Comparison of ENCODE assay signal across 8 cellular contexts in the genomic region with DNA sequence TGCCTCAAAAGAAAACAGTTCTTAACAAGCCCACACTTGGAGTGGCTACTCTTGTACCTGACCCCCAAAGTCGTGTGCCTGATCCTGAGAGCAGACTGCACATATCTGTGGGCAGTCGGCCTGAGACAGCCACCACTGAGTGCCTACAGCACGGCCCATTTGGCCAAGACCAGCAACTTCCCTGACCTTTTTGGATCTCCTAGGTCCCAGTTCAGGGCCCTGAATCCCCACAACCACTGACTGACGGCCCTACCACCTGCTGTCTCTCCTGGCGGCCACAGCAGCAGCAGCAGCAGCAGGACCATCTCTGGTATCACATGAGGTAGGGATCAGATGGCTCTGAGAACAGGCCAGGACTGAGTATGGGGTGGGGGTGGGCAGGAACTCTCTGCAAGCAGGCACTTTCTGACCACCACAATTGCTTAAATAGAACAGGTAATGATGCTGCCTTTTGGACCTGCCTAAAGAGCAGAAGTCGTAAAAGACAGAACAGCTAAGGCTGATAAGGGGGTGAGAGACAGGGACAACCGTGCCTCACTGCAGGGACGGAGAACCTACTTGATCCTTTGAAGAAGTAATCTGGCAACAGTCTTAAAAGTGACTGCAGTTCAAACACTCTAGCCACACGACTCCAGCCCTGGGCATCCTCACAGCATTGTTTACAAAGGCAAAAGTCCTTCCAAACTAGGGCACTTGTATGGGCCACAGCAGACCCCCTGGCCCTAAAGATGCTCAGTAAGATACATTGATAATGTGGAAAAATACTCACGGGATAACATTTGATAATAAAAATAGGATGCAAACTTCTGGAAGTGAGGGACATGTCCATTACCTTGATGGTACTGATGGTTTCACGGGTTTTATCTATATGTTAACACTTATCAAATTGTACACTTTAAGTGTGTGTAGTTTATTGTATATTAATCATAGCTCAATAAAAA. TPM values are rescaled to one million over a fixed set of nuclear protein-coding genes. Genes with fewer than 3 reads are reported as not detected.
DNase-seq lines count a peak whose midpoint lies in the region; ATAC-seq, FAIRE-seq and TF ChIP-seq lines count a peak whose summit lies in the region.
"Not testable (repeated sequence)": the region's sequence is repeated elsewhere in the genome, so short reads cannot be mapped to it uniquely, and the experiment has no call there.

No MANE protein-coding gene starts in this region.

- peak overlapping the region in 1 of 2 experiments; percentile 53; a peak in 2 of 4 replicates for H3K9ac ChIP-seq in K562 (ENCODE audit: insufficient read depth in 1 of 2, low read depth in 2 of 2, low read length in 2 of 2)

- H3K36me3 ChIP-seq in Peyer's patch (peaks cover 0 to 18% (median 0%) of the 10 kb centered on the region in 3 donors), K562 (ENCODE audit: control insufficient read depth, insufficient read depth, low read length) (peaks cover 56% of the 10 kb centered on the region)
- H3K36me3 ChIP-seq in lower lobe of right lung, pancreas, suprapubic skin: not testable (repeated sequence)

- H3K27ac ChIP-seq in Peyer's patch; K562 (ENCODE audit: extremely low read depth, low read depth, low read length); lower lobe of right lung; pancreas; suprapubic skin: not testable (repeated sequence)

- not testable (repeated sequence) for H3K27me3 ChIP-seq in Peyer's patch; K562 (ENCODE audit: control insufficient read depth in 2 of 2, insufficient read depth in 2 of 2, low read length in 2 of 2); lower lobe of right lung (ENCODE audit: low read depth); pancreas; suprapubic skin

- FAIRE-seq in K562 (lab: Jason Lieb, UNC); pancreas (lab: Jason Lieb, UNC): not testable (repeated sequence)

- in situ Hi-C loops in K562 (cut with MboI), result loop anchor here (5.0 kb wide), 2 partner anchors 72 to 108 kb away; no protein-coding TSS in a partner anchor

- TF ChIP-seq EP300 in K562 (IDR thresholded peaks at IDR 0.05; ENCODE audit: low read length); suprapubic skin (IDR thresholded peaks at IDR 0.05): not testable (repeated sequence)

- BruUV-seq in K562 (replicated peaks; lab: Mats Ljungman, UMichigan), result TSS peak; percentile 0

- 46% methylated on average over 11 of the region's 11 CpGs for WGBS in K562 (ENCODE audit: insufficient coverage, low coverage, missing lambda C conversion rate)
- WGBS in pancreas, 2 donors, result 72 to 75% methylated on average over 11 of the region's 11 CpGs
- 79% methylated on average over 11 of the region's 11 CpGs for WGBS in suprapubic skin

- TF ChIP-seq CTCF in Peyer's patch (IDR thresholded peaks at IDR 0.05); K562 (IDR thresholded peaks at IDR 0.05 in 2 of 3, conservative IDR thresholded peaks at IDR 0.05 in 1 of 3; ENCODE audit: insufficient read depth in 2 of 3, low read depth in 1 of 3, low read length in 3 of 3); lower lobe of right lung (IDR thresholded peaks at IDR 0.05); pancreas (IDR thresholded peaks at IDR 0.05); suprapubic skin (IDR thresholded peaks at IDR 0.05): not testable (repeated sequence)

- H3K79me2 ChIP-seq in K562 (ENCODE audit: control insufficient read depth, insufficient read depth, low read length), result peaks cover 88% of the 10 kb centered on the region

- CTCF ChIA-PET in K562 (lab: Yijun Ruan, JAX; ENCODE audit: low intra/inter-chr PET ratio), result not testable (repeated sequence)

- H3K9me3 ChIP-seq in Peyer's patch; K562 (replicated peaks; ENCODE audit: control insufficient read depth, insufficient read depth, low read depth, low read length); lower lobe of right lung; pancreas; suprapubic skin: not testable (repeated sequence)

- not testable (repeated sequence) for H3K9me1 ChIP-seq in K562 (ENCODE audit: control insufficient read depth, insufficient read depth, low read length)

- H3K4me1 ChIP-seq in Peyer's patch (peaks cover 3 to 24% (median 15%) of the 10 kb centered on the region in 4 donors), K562 (replicated peaks in 1 of 2; ENCODE audit: control insufficient read depth in 2 of 2, insufficient read depth in 2 of 2, low read length in 2 of 2) (peaks cover 19 to 30% of the 10 kb centered on the region in 2 experiments), lower lobe of right lung (peaks cover 17% of the 10 kb centered on the region), pancreas (peaks cover 12 to 20% (median 12%) of the 10 kb centered on the region in 3 donors), suprapubic skin (peaks cover 24% of the 10 kb centered on the region)

- not testable (repeated sequence) for TF ChIP-seq POLR2A in Peyer's patch (IDR thresholded peaks at IDR 0.05); K562 (conservative IDR thresholded peaks at IDR 0.05); suprapubic skin (IDR thresholded peaks at IDR 0.05)

- not testable (repeated sequence) for H3K4me3 ChIP-seq in Peyer's patch, K562, lower lobe of right lung, pancreas, suprapubic skin

- not testable (repeated sequence) for H2AFZ ChIP-seq in K562 (ENCODE audit: low read depth, low read length)

- H4K20me1 ChIP-seq in K562 (replicated peaks; ENCODE audit: control insufficient read depth, insufficient read depth, low read length), result peaks cover 19% of the 10 kb centered on the region; the same call in 1 of the 2 replicates

- H3K4me2 ChIP-seq in K562 (ENCODE audit: insufficient read depth, low read length), result not testable (repeated sequence)

- ATAC-seq in K562, result peak; percentile 3
- ATAC-seq in Right ventricle myocardium inferior, pancreas: not testable (repeated sequence)
- peak in 1 of 2 donors; percentile 0 for ATAC-seq in lower lobe of right lung

- DNase-seq in ELF-1 (ENCODE audit: low read depth, low spot score), result peak; percentile 37
- peak in 2 of 3 donors; percentile 49 to 53 for DNase-seq in Peyer's patch
- peak; percentile 18 for DNase-seq in activated T-cell treated with anti-CD3 and anti-CD28 coated beads, Interleukin-2, amount 50 U/mL, for 1 hour
- not testable (repeated sequence) for DNase-seq in K562 (ENCODE audit: extremely low read depth in 1 of 4, low spot score in 3 of 4)
- peak; percentile 57 for DNase-seq in Right ventricle myocardium inferior (ENCODE audit: missing footprints)
- DNase-seq in lower lobe of right lung, result peak; percentile 45
- DNase-seq in pancreas, result peak; percentile 4 to 67 (median 16)
- peak; percentile 65 to 79 for DNase-seq in suprapubic skin (ENCODE audit: low spot score in 2 of 2)

- not testable (repeated sequence) for TF ChIP-seq RAD21 in K562 (CRISPR knock-in tag; conservative IDR thresholded peaks at IDR 0.05 in 1 of 2, IDR thresholded peaks at IDR 0.05 in 1 of 2)

- POLR2A ChIA-PET in K562 (lab: Yijun Ruan, JAX), result interaction anchor here (1.0 to 3.0 kb wide), 4 partner anchors 12 to 266 kb away, joined by 3 to 8 read pairs (median 6); partner anchors contain the start of gene NBPF1

- intact Hi-C loops in K562 (cut with micrococcal nuclease); Right ventricle myocardium inferior (cut with DNase I); lower lobe of right lung (cut with DNase I); pancreas (cut with DNase I): not testable (repeated sequence)

RNA-seq across cellular contexts. Expression of gene NBPF1, which starts 26.0 kb away (rescaled TPM):
- total RNA-seq in Peyer's patch, result 100 to 1,000 TPM in 3 of 4 donors, 10 to 100 TPM in 1; 73.9 to 145 (median 115) TPM
- total RNA-seq in K562 (2011; cell fraction: chromatin; rRNA removed; ENCODE audit: low replicate concordance), result 56.6 and 102 TPM in 2 replicates
- total RNA-seq in K562 (2011; cell fraction: nucleolus; rRNA removed), result 36.9 and 44.1 TPM in 2 replicates
- 89.4 and 146 TPM in 2 replicates for total RNA-seq in K562 (2011; cell fraction: nucleoplasm; rRNA removed)
- 15.1 and 19.0 TPM in 2 replicates for total RNA-seq in K562 (2014; rRNA removed)
- 20.3 and 21.2 TPM in 2 replicates for total RNA-seq in K562 (2014; rRNA removed; fragmentation: Illumina TruSeq; extraction: Trizol)
- 39.1 and 42.6 TPM in 2 replicates for total RNA-seq in K562 (2015; rRNA removed; fragmentation: Illumina TruSeq; extraction: Trizol)
- 31.4 and 33.6 TPM in 2 replicates for total RNA-seq in K562 (2021)
- 36.5 and 41.3 TPM in 2 replicates for polyA plus RNA-seq in K562 (2011; rRNA removed)
- polyA plus RNA-seq in K562 (2011; cell fraction: cytosol; rRNA removed), result 15.1 and 32.8 TPM in 2 replicates
- polyA plus RNA-seq in K562 (2011; cell fraction: nucleus; rRNA removed), result 56.8 and 69.1 TPM in 2 replicates
- polyA plus RNA-seq in K562 (2012), result 32.4 and 33.6 TPM in 2 replicates
- 27.6 and 35.0 TPM in 2 replicates for polyA plus RNA-seq in K562 (2014; fragmentation: Illumina TruSeq; extraction: Trizol)
- polyA plus RNA-seq in K562 (2014; fragmentation: Nextera tagmentation; extraction: Ambion mirVana), result 1 to 10 TPM; 5.2 to 7.9 TPM
- polyA plus RNA-seq in K562 (2014; rRNA removed), result 24.1 and 30.7 TPM in 2 replicates
- 28.5 and 39.5 TPM in 2 replicates for polyA minus RNA-seq in K562 (2011; rRNA and poly(A)+ RNA removed)
- polyA minus RNA-seq in K562 (2011; cell fraction: cytosol; rRNA and poly(A)+ RNA removed), result 10.4 and 15.7 TPM in 2 replicates
- 39.3 and 69.2 TPM in 2 replicates for polyA minus RNA-seq in K562 (2011; cell fraction: nucleus; rRNA and poly(A)+ RNA removed)
- 12.4 TPM for total RNA-seq in Right ventricle myocardium inferior
- 35.3 TPM for total RNA-seq in lower lobe of right lung
- total RNA-seq in pancreas, result 10 to 100 TPM; 12.4 to 32.2 (median 14.3) TPM
- 1 to 10 TPM; 4.0 to 5.8 TPM for polyA plus RNA-seq in pancreas
- total RNA-seq in suprapubic skin, result 10 to 100 TPM; 12.9 to 49.1 (median 23.8) TPM

RNA-seq across cellular contexts. Expression of gene RNU1-3, which starts 27.4 kb away (rescaled TPM):
- total RNA-seq in Peyer's patch (under 1 TPM; under 0.01 TPM), K562 (2014; rRNA removed) (under 0.01 TPM in 2 replicates), K562 (2014; rRNA removed; fragmentation: Illumina TruSeq; extraction: Trizol) (28,565 and 32,823 TPM in 2 replicates), K562 (2015; rRNA removed; fragmentation: Illumina TruSeq; extraction: Trizol) (20,456 and 27,045 TPM in 2 replicates), K562 (2021) (2,231 and 2,538 TPM in 2 replicates), Right ventricle myocardium inferior (4,572 TPM), lower lobe of right lung (6,803 TPM), pancreas (1,000 to 10,000 TPM in 4 of 6 donors, 100 to 1,000 TPM in 2; 687 to 5,169 (median 2,340) TPM), suprapubic skin (under 1 TPM; under 0.01 TPM)
- total RNA-seq in K562 (2011; cell fraction: chromatin; rRNA removed; ENCODE audit: low replicate concordance), result under 0.01 TPM in 2 replicates
- total RNA-seq in K562 (2011; cell fraction: nucleolus; rRNA removed), result under 0.01 and 21,200 TPM in 2 replicates
- under 0.01 and 24,158 TPM in 2 replicates for total RNA-seq in K562 (2011; cell fraction: nucleoplasm; rRNA removed)
- polyA plus RNA-seq in K562 (2011; rRNA removed) (83.9 TPM in 1 of 2 replicates, not detected in the other), K562 (2014; fragmentation: Illumina TruSeq; extraction: Trizol) (not detected in 2 replicates), K562 (2014; fragmentation: Nextera tagmentation; extraction: Ambion mirVana) (1 to 10 TPM in 1 of 2 experiments, not detected in 1; 3.0 TPM), K562 (2014; rRNA removed) (not detected in 2 replicates), pancreas (not detected)
- polyA plus RNA-seq in K562 (2011; cell fraction: cytosol; rRNA removed), result under 0.01 TPM in 1 of 2 replicates, not detected in the other
- polyA plus RNA-seq in K562 (2011; cell fraction: nucleus; rRNA removed), result under 0.01 and 1,424 TPM in 2 replicates
- 25.1 TPM in 1 of 2 replicates, not detected in the other for polyA plus RNA-seq in K562 (2012)
- polyA minus RNA-seq in K562 (2011; rRNA and poly(A)+ RNA removed), result 10,756 and 20,531 TPM in 2 replicates
- 58,964 and 66,171 TPM in 2 replicates for polyA minus RNA-seq in K562 (2011; cell fraction: cytosol; rRNA and poly(A)+ RNA removed)
- polyA minus RNA-seq in K562 (2011; cell fraction: nucleus; rRNA and poly(A)+ RNA removed), result 66,769 and 85,880 TPM in 2 replicates
